1 cellular context compared by ENCODE assay signal in genomic region chr7:76358053-76358477, GRCh38.
A peak's percentile ranks its signal among the peaks of the same experiment; 100 is the strongest.
TF ChIP-seq lines count a peak whose summit lies in the region.

No MANE protein-coding gene starts in this region.

TF ChIP-seq in WTC11, 78 proteins besides CTCF, POLR2A, EP300 and RAD21 (continued from another document):
- TF ChIP-seq STAT6 (CRISPR knock-in tag; conservative IDR thresholded peaks at IDR 0.05; ENCODE audit: low read depth) (no peak), SOX15 (CRISPR knock-in tag; IDR thresholded peaks at IDR 0.05) (no peak), E2F4 (CRISPR knock-in tag; IDR thresholded peaks at IDR 0.05; ENCODE audit: borderline replicate concordance, low read depth) (no peak), ZBTB43 (CRISPR knock-in tag; IDR thresholded peaks at IDR 0.05) (no peak), SMAD3 (CRISPR knock-in tag; IDR thresholded peaks at IDR 0.05; ENCODE audit: borderline replicate concordance) (no peak), ZSCAN18 (CRISPR knock-in tag; IDR thresholded peaks at IDR 0.05) (no peak), RORB (CRISPR knock-in tag; IDR thresholded peaks at IDR 0.05) (no peak), ZNF396 (CRISPR knock-in tag; IDR thresholded peaks at IDR 0.05; ENCODE audit: borderline replicate concordance) (no peak), TEAD1 (CRISPR knock-in tag; IDR thresholded peaks at IDR 0.05) (no peak), TCF7 (CRISPR knock-in tag; IDR thresholded peaks at IDR 0.05; ENCODE audit: low read depth) (no peak), ZNF219 (CRISPR knock-in tag; IDR thresholded peaks at IDR 0.05; ENCODE audit: borderline replicate concordance) (no peak; the same call in 1 of the 2 replicates), NR1H2 (CRISPR knock-in tag; IDR thresholded peaks at IDR 0.05) (no peak), ZNF317 (CRISPR knock-in tag; IDR thresholded peaks at IDR 0.05; ENCODE audit: borderline replicate concordance, low read depth) (no peak), FOXK1 (CRISPR knock-in tag; IDR thresholded peaks at IDR 0.05) (peak; percentile 15; the same call in 1 of the 2 replicates), ZNF232 (CRISPR knock-in tag; IDR thresholded peaks at IDR 0.05) (no peak), GTF2I (CRISPR knock-in tag; conservative IDR thresholded peaks at IDR 0.05) (no peak), GABPB1 (CRISPR knock-in tag; IDR thresholded peaks at IDR 0.05) (no peak), ATF1 (CRISPR knock-in tag; IDR thresholded peaks at IDR 0.05) (no peak), FOXJ3 (CRISPR knock-in tag; IDR thresholded peaks at IDR 0.05; ENCODE audit: borderline replicate concordance) (no peak), HMGXB4 (CRISPR knock-in tag; IDR thresholded peaks at IDR 0.05) (no peak), MYBL2 (CRISPR knock-in tag; IDR thresholded peaks at IDR 0.05) (no peak), E2F5 (CRISPR knock-in tag; IDR thresholded peaks at IDR 0.05) (no peak)
